Comparison of ENCODE assay signal across 22 cellular contexts in the genomic region with DNA sequence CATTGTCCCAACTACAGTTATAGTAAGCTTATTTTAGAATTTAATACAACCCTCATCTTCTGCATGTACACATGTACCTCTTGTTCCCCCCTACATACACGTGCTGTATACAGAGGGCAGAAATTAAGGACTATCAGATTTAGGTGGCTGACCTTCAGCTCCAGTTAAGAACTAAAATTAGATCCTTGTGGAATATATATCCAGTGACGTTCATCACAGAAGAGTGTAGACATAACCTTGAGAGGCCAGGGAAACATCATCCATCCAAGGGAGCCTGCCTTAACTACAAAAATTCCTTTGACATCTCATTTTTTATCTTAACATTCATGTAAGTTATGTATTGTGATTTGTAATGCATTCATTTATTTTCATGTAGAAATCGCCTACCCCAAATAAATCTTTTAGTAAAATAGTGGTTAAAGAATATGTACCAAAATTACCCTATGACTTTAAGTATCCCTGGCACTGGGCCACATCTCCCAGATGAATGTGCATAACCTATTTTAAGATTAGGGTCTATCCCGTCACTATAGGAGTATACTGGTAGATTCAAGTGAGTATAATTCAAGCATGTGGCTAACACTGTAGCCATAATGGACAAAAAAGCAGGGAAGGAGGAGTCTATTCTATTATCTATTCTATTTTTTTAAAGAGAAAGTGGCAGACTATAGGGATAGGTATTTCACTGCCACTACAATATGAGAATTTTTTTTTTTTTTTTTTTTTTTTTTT.
"Had no signal": no experiment of that assay in that cellular context is flagged by ENCODE, and none has a peak within 500 bp of the region (broad histone marks: within the 10 kb centered on the region; RNA-seq: fewer than 3 reads in every experiment).

No MANE protein-coding gene starts in this region.

- H3K4me1 ChIP-seq: colonic mucosa, gastroesophageal sphincter, upper lobe of right lung had no signal

- H3K36me3 ChIP-seq: colonic mucosa, WERI-Rb-1 had no signal

- H3K27me3 ChIP-seq: colonic mucosa, dorsolateral prefrontal cortex, esophagus muscularis mucosa, gastroesophageal sphincter, upper lobe of right lung had no signal

- H3K9me3 ChIP-seq: colonic mucosa, esophagus muscularis mucosa, gastroesophageal sphincter, upper lobe of right lung had no signal

- H3K4me3 ChIP-seq: colonic mucosa, dorsolateral prefrontal cortex, esophagus muscularis mucosa, gastroesophageal sphincter, lung, upper lobe of right lung had no signal

- H3K27ac ChIP-seq: colonic mucosa, dorsolateral prefrontal cortex, esophagus muscularis mucosa, gastroesophageal sphincter, upper lobe of right lung, WERI-Rb-1 had no signal

- ATAC-seq: activated CD8-positive, alpha-beta T cell treated with anti-CD3 and anti-CD28 coated beads, Interleukin-2, amount 10 ng/mL, durations not matched to agents 7 days and 5 days; effector memory CD8-positive, alpha-beta T cell; gastroesophageal sphincter; naive thymus-derived CD4-positive, alpha-beta T cell; stimulated activated naive CD8-positive, alpha-beta T cell treated with anti-CD3 and anti-CD28 coated beads, Interleukin-15, Interleukin-2, amounts not matched to agents 100 U/mL and 50 U/mL, for 24 hours; upper lobe of right lung had no signal

- FAIRE-seq: astrocyte, endothelial cell of umbilical vein, keratinocyte had no signal

- DNase-seq: activated CD4-positive, alpha-beta T cell treated with anti-CD3 and anti-CD28 coated beads, Interleukin-2, amount 50 U/mL, for 1 hour; activated CD4-positive, CD25-positive, alpha-beta regulatory T cell treated with anti-CD3 and anti-CD28 coated beads, Interleukin-2, amount 50 U/mL, for 72 hours; activated CD8-positive, alpha-beta T cell treated with anti-CD3 and anti-CD28 coated beads, Interleukin-2, amount 10 ng/mL, durations not matched to agents 7 days and 5 days; activated gamma-delta T cell treated with Interleukin-2 at 50 U/mL for 16 hours; activated T-cell treated with anti-CD3 and anti-CD28 coated beads, Interleukin-2, amount 50 U/mL, for 1 hour; colonic mucosa; dorsolateral prefrontal cortex; effector memory CD8-positive, alpha-beta T cell; head of caudate nucleus; naive thymus-derived CD4-positive, alpha-beta T cell; retina; stimulated activated CD4-positive, alpha-beta T cell treated with anti-CD3 and anti-CD28 coated beads, Interleukin-12 subunit alpha, Interleukin-12 subunit beta, amount 100 ng/mL, for 4 hours; stimulated activated CD4-positive, alpha-beta T cell treated with anti-CD3 and anti-CD28 coated beads, Interleukin-4, amount 100 ng/mL, for 4 hours; stimulated activated naive CD8-positive, alpha-beta T cell treated with anti-CD3 and anti-CD28 coated beads, Interleukin-15, Interleukin-2, amounts not matched to agents 100 U/mL and 50 U/mL, for 24 hours; upper lobe of right lung; WERI-Rb-1 had no signal
